In the genomic region with DNA sequence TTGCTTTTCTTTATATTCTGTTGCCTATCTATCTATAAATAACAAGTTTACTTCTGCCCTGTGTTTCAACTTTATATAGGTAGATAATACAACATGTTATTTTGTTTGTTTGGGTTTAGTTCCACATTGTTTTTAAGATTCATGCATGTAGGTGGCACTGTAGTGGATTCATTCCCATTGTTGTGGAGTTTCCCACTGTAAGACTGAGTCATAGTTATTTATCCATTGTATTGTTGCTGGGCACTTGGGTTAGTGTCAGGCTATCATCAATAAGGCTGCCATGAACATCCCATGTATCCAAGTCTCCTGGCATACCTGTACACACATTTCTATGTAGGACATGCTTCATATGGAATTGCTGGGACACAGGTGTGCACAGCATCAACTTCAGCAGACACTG, we compare ENCODE assay signal across 20 cellular contexts.
DNase-seq lines count a peak whose midpoint lies in the region; ATAC-seq, FAIRE-seq and TF ChIP-seq lines count a peak whose summit lies in the region.
"Had no signal": no experiment of that assay in that cellular context is flagged by ENCODE, and none has a peak within 500 bp of the region (broad histone marks: within the 10 kb centered on the region; RNA-seq: fewer than 3 reads in every experiment).

No MANE protein-coding gene starts in this region.

- POLR2A ChIA-PET in endothelial cell of umbilical vein (lab: Charles Lee) = no interaction called here

- no peaks in the 10 kb centered on the region for H3K27me3 ChIP-seq in bronchial epithelial cell (ENCODE audit: control insufficient read depth, insufficient read depth, low read length)
- H3K27me3 ChIP-seq in endothelial cell of umbilical vein (ENCODE audit: control insufficient read depth in 2 of 2, insufficient read depth in 2 of 2, low read length in 2 of 2) = no peaks in the 10 kb centered on the region
- H3K27me3 ChIP-seq in right lobe of liver = no peaks in the 10 kb centered on the region

- TF ChIP-seq POLR2A in endothelial cell of umbilical vein (IDR thresholded peaks at IDR 0.05; ENCODE audit: low read depth, low read length) (no peak), right lobe of liver (IDR thresholded peaks at IDR 0.05) (no peak)

- DNase-seq in RKO (ENCODE audit: low spot score) (peak; percentile 40), bronchial epithelial cell (ENCODE audit: low read depth) (peak; percentile 25), endothelial cell of umbilical vein (ENCODE audit: low read depth, low spot score) (peak; percentile 46), NCI-H82 treated with DMSO at 0.1 percent for 48 hours (lab: John Stamatoyannopoulos, UW; ENCODE audit: unreplicated experiment) (no peak), NCI-H2081 (lab: John Stamatoyannopoulos, UW) (no peak), right lobe of liver (no peak), NCI-H1417 (lab: John Stamatoyannopoulos, UW) (no peak)
- DNase-seq: ACHN; CD4-positive, alpha-beta memory T cell; DMS153; DMS79; GDM1; GOT3; H7; IMR-90 had no signal

- no peak overlapping the region for H3K27ac ChIP-seq in endothelial cell of umbilical vein (ENCODE audit: insufficient read depth, low read depth, low read length)
- no peak overlapping the region for H3K27ac ChIP-seq in right lobe of liver

- no peaks in the 10 kb centered on the region for H3K9me1 ChIP-seq in endothelial cell of umbilical vein (replicated peaks; ENCODE audit: control insufficient read depth, extremely low read depth, insufficient read depth, low read length)

- H3K4me3 ChIP-seq in bronchial epithelial cell (ENCODE audit: low read depth, low read length) (no peak overlapping the region), endothelial cell of umbilical vein (replicated peaks in 1 of 3; ENCODE audit: insufficient read depth in 1 of 3, low read depth in 1 of 3, low read length in 3 of 3) (no peak overlapping the region), right lobe of liver (no peak overlapping the region)

- TF ChIP-seq CTCF in bronchial epithelial cell (IDR thresholded peaks at IDR 0.05; ENCODE audit: insufficient read depth, low read length, severe bottlenecking) (no peak), endothelial cell of umbilical vein (IDR thresholded peaks at IDR 0.05; ENCODE audit: extremely low read depth in 1 of 2, insufficient read depth in 1 of 2, low read depth in 1 of 2, low read length in 2 of 2) (no peak), right lobe of liver (IDR thresholded peaks at IDR 0.05) (no peak)

- H3K9me3 ChIP-seq in endothelial cell of umbilical vein (replicated peaks; ENCODE audit: control insufficient read depth, insufficient read depth, low read length) (no peaks in the 10 kb centered on the region), right lobe of liver (no peaks in the 10 kb centered on the region)

- ATAC-seq in right lobe of liver = no peak
- ATAC-seq: HCT116 had no signal

- peaks cover 22% of the 10 kb centered on the region for H3K79me2 ChIP-seq in endothelial cell of umbilical vein (ENCODE audit: control insufficient read depth, insufficient read depth, low read length)

- intact Hi-C loops in endothelial cell of umbilical vein (cut with micrococcal nuclease) = loop anchor here (1.0 to 2.0 kb wide), 2 partner anchors 20 to 171 kb away; a partner anchor contains a TSS
- intact Hi-C loops in right lobe of liver (cut with DNase I) = no loop called here

- H4K20me1 ChIP-seq in endothelial cell of umbilical vein (replicated peaks; ENCODE audit: control insufficient read depth, extremely low read depth, insufficient read depth, low read length) = no peaks in the 10 kb centered on the region

- H3K9ac ChIP-seq in endothelial cell of umbilical vein (replicated peaks; ENCODE audit: extremely low read depth, insufficient read depth, low read length) = no peak overlapping the region

- CTCF ChIA-PET in endothelial cell of umbilical vein (lab: Charles Lee) = interaction anchor here (0.7 kb wide), 1 partner anchor 130 kb away, joined by 3 read pairs; no protein-coding TSS in a partner anchor

- BruUV-seq in endothelial cell of umbilical vein (replicated peaks; lab: Mats Ljungman, UMichigan) = no TSS peak

- dilution Hi-C loops in endothelial cell of umbilical vein (cut with MboI; ENCODE audit: extremely low pct_ligation_motif_present, low sequenced_read_pairs) = no loop called here

- no peak overlapping the region for H2AFZ ChIP-seq in endothelial cell of umbilical vein (ENCODE audit: low read depth, low read length)

- FAIRE-seq in bronchial epithelial cell (lab: Jason Lieb, UNC) (no peak), endothelial cell of umbilical vein (lab: Jason Lieb, UNC) (no peak)
- FAIRE-seq: A204.1, GM12892, GM18507, HTR-8/SVneo had no signal

- H3K4me2 ChIP-seq in endothelial cell of umbilical vein (ENCODE audit: insufficient read depth, low read length) = no peak overlapping the region

- H3K36me3 ChIP-seq in bronchial epithelial cell (ENCODE audit: control insufficient read depth, insufficient read depth, low read length) (no peaks in the 10 kb centered on the region), endothelial cell of umbilical vein (ENCODE audit: control insufficient read depth in 2 of 2, extremely low read depth in 1 of 2, insufficient read depth in 2 of 2, low read length in 2 of 2) (no peaks in the 10 kb centered on the region), right lobe of liver (no peaks in the 10 kb centered on the region)

- H3K4me1 ChIP-seq in endothelial cell of umbilical vein (ENCODE audit: control insufficient read depth, extremely low read depth, insufficient read depth, low read length) = peaks cover 20% of the 10 kb centered on the region
- H3K4me1 ChIP-seq in right lobe of liver = no peaks in the 10 kb centered on the region

TF ChIP-seq in endothelial cell of umbilical vein, 7 proteins besides CTCF, POLR2A, EP300 and RAD21:
- TF ChIP-seq, protein P1, sequence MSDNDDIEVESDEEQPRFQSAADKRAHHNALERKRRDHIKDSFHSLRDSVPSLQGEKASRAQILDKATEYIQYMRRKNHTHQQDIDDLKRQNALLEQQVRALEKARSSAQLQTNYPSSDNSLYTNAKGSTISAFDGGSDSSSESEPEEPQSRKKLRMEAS (IDR thresholded peaks at IDR 0.05; ENCODE audit: insufficient read depth, insufficient read length) = no peak
- no peak for TF ChIP-seq EZH2 (IDR thresholded peaks at IDR 0.05; ENCODE audit: borderline replicate concordance, low read depth, low read length, severe bottlenecking)
- TF ChIP-seq POLR2AphosphoS5 (IDR thresholded peaks at IDR 0.05; ENCODE audit: insufficient read depth, low read depth, low read length) = no peak
- TF ChIP-seq JUN (IDR thresholded peaks at IDR 0.05; ENCODE audit: borderline replicate concordance, insufficient read depth, insufficient read length, low read depth) = no peak
- no peak for TF ChIP-seq MYC (IDR thresholded peaks at IDR 0.05; ENCODE audit: low read depth, low read length)
- TF ChIP-seq FOS (IDR thresholded peaks at IDR 0.05; ENCODE audit: borderline replicate concordance, insufficient read depth, low read length) = no peak
- no peak for TF ChIP-seq GATA2 (IDR thresholded peaks at IDR 0.05; ENCODE audit: insufficient read depth, insufficient read length, low read depth, low read length)

Comparison
In these comparisons a context has a peak if more than half of its experiments do, and no peak if none do; other contexts are left out.
1. DNase-seq: peak in RKO (single experiment), bronchial epithelial cell (single experiment) and endothelial cell of umbilical vein (single experiment); none in NCI-H82 treated with DMSO at 0.1 percent for 48 hours (single experiment), NCI-H2081 (0 of 2), right lobe of liver (0 of 3) and NCI-H1417 (0 of 3).